26 cellular contexts compared by ENCODE assay signal in genomic region chr22:36430863-36431262, GRCh38. TPM values are rescaled to one million over a fixed set of nuclear protein-coding genes. Genes with fewer than 3 reads are reported as not detected.
A peak's percentile ranks its signal among the peaks of the same experiment; 100 is the strongest.
DNase-seq lines count a peak whose midpoint lies in the region; ATAC-seq and TF ChIP-seq lines count a peak whose summit lies in the region.
"Had no signal": no experiment of that assay in that cellular context is flagged by ENCODE, and none has a peak within 500 bp of the region (broad histone marks: within the 10 kb centered on the region; RNA-seq: fewer than 3 reads in every experiment).

No MANE protein-coding gene starts in this region.

- no peak for ATAC-seq in GM21786 (IDR thresholded peaks at IDR 0.05; ENCODE audit: unreplicated experiment)
- ATAC-seq: activated T-cell treated with anti-CD3 and anti-CD28 coated beads, Interleukin-2, amount 50 U/mL, for 72 hours; GM12878; natural killer cell had no signal

- peaks cover 28% of the 10 kb centered on the region for H3K4me1 Mint-ChIP-seq in endothelial cell (ENCODE audit: unreplicated experiment)

- H3K9me3 Mint-ChIP-seq in endothelial cell (ENCODE audit: unreplicated experiment), result no peaks in the 10 kb centered on the region
- H3K9me3 Mint-ChIP-seq: activated naive CD4-positive, alpha-beta T cell treated with anti-CD3 and anti-CD28 coated beads, Interleukin-2, amount 50 U/mL, for 24 hours; activated T-cell treated with anti-CD3 and anti-CD28 coated beads, Interleukin-2, amount 50 U/mL, for 72 hours; natural killer cell; stimulated activated naive CD8-positive, alpha-beta T cell treated with anti-CD3 and anti-CD28 coated beads, Interleukin-15, Interleukin-2, amounts not matched to agents 100 ng/mL and 50 ng/mL, for 24 hours had no signal

- TF ChIP-seq CTCF in endothelial cell (IDR thresholded peaks at IDR 0.05; ENCODE audit: unreplicated experiment), result no peak

- no peak overlapping the region for H3K27ac Mint-ChIP-seq in endothelial cell (ENCODE audit: unreplicated experiment)
- H3K27ac Mint-ChIP-seq: activated naive CD4-positive, alpha-beta T cell treated with anti-CD3 and anti-CD28 coated beads, Interleukin-2, amount 50 U/mL, for 24 hours; activated T-cell treated with anti-CD3 and anti-CD28 coated beads, Interleukin-2, amount 50 U/mL, for 72 hours; natural killer cell; progenitor cell of endocrine pancreas; stimulated activated naive CD8-positive, alpha-beta T cell treated with anti-CD3 and anti-CD28 coated beads, Interleukin-15, Interleukin-2, amounts not matched to agents 100 ng/mL and 50 ng/mL, for 24 hours had no signal

- no peaks in the 10 kb centered on the region for H3K9me3 ChIP-seq in iPS-15b (ENCODE audit: control insufficient read depth, insufficient read depth, low read length)
- H3K9me3 ChIP-seq: ascending aorta, BLaER1, colonic mucosa, tibial nerve had no signal

- no peaks in the 10 kb centered on the region for H3K27me3 ChIP-seq in iPS-15b (ENCODE audit: control insufficient read depth, insufficient read depth, low read length)
- H3K27me3 ChIP-seq: ascending aorta, BLaER1, colonic mucosa, tibial nerve had no signal

- H3K36me3 Mint-ChIP-seq in endothelial cell (ENCODE audit: low read depth, unreplicated experiment), result no peaks in the 10 kb centered on the region
- H3K36me3 Mint-ChIP-seq: activated naive CD4-positive, alpha-beta T cell treated with anti-CD3 and anti-CD28 coated beads, Interleukin-2, amount 50 U/mL, for 24 hours; natural killer cell had no signal

- no peak overlapping the region for H3K4me3 Mint-ChIP-seq in endothelial cell (ENCODE audit: unreplicated experiment)
- H3K4me3 Mint-ChIP-seq: activated naive CD4-positive, alpha-beta T cell treated with anti-CD3 and anti-CD28 coated beads, Interleukin-2, amount 50 U/mL, for 24 hours; activated T-cell treated with anti-CD3 and anti-CD28 coated beads, Interleukin-2, amount 50 U/mL, for 72 hours; natural killer cell; stimulated activated naive CD8-positive, alpha-beta T cell treated with anti-CD3 and anti-CD28 coated beads, Interleukin-15, Interleukin-2, amounts not matched to agents 100 ng/mL and 50 ng/mL, for 24 hours had no signal

- no peak overlapping the region for H3K4me3 ChIP-seq in iPS-15b (ENCODE audit: low read depth, low read length)
- H3K4me3 ChIP-seq: ascending aorta, BLaER1, colonic mucosa, GM12878, tibial nerve had no signal

- no peaks in the 10 kb centered on the region for H3K36me3 ChIP-seq in iPS-15b (ENCODE audit: control insufficient read depth, insufficient read depth, low read length)
- H3K36me3 ChIP-seq: ascending aorta, BLaER1, colonic mucosa, tibial nerve had no signal

- peak overlapping the region; percentile 24 for H3K9ac ChIP-seq in iPS-15b (ENCODE audit: low read depth, low read length)
- H3K9ac ChIP-seq: BLaER1 had no signal

- peaks cover 7% of the 10 kb centered on the region for H3K4me1 ChIP-seq in iPS-15b (ENCODE audit: control insufficient read depth, insufficient read depth, low read length)
- H3K4me1 ChIP-seq: ascending aorta had no signal

- H3K27me3 Mint-ChIP-seq in endothelial cell (ENCODE audit: unreplicated experiment), result peaks cover 2% of the 10 kb centered on the region
- H3K27me3 Mint-ChIP-seq: activated naive CD4-positive, alpha-beta T cell treated with anti-CD3 and anti-CD28 coated beads, Interleukin-2, amount 50 U/mL, for 24 hours; progenitor cell of endocrine pancreas; stimulated activated naive CD8-positive, alpha-beta T cell treated with anti-CD3 and anti-CD28 coated beads, Interleukin-15, Interleukin-2, amounts not matched to agents 100 ng/mL and 50 ng/mL, for 24 hours had no signal

- DNase-seq in NCI-H146 (lab: John Stamatoyannopoulos, UW) (peak; percentile 13), NCI-H146 treated with DMSO at 0.1 percent for 48 hours (lab: John Stamatoyannopoulos, UW; ENCODE audit: unreplicated experiment) (no peak), SHP77 treated with DMSO at 0.1 percent for 48 hours (lab: John Stamatoyannopoulos, UW) (peak; percentile 40), hepatic stellate cell (ENCODE audit: low spot score) (no peak), endothelial cell (ENCODE audit: low spot score) (no peak), SW480 (ENCODE audit: low spot score) (no peak)
- DNase-seq: activated CD4-positive, CD25-positive, alpha-beta regulatory T cell treated with anti-CD3 and anti-CD28 coated beads, Interleukin-2, amount 50 U/mL, for 72 hours; activated CD8-positive, alpha-beta memory T cell treated with anti-CD3 and anti-CD28 coated beads for 24 hours; activated T-cell treated with anti-CD3 and anti-CD28 coated beads, Interleukin-2, amount 50 U/mL, for 72 hours; colonic mucosa; H7; kidney glomerular epithelial cell; MV-4-11; natural killer cell; NCI-H2029; NCI-H524 treated with DMSO at 0.1 percent for 48 hours; T1000 had no signal

RNA-seq across cellular contexts. Expression of gene MYH9, which starts 43.1 kb away (rescaled TPM):
- 931 TPM for total RNA-seq in endothelial cell (ENCODE audit: unreplicated experiment)

RNA-seq across cellular contexts. Expression of gene TXN2, which starts 50.6 kb away (rescaled TPM):
- total RNA-seq in endothelial cell (ENCODE audit: unreplicated experiment), result 67.3 TPM

Comparison
In these comparisons a context has a peak if more than half of its experiments do, and no peak if none do; other contexts are left out.
1. DNase-seq: peak in NCI-H146 (single experiment) and SHP77 treated with DMSO at 0.1 percent for 48 hours (single experiment); none in NCI-H146 treated with DMSO at 0.1 percent for 48 hours (single experiment), hepatic stellate cell (single experiment), endothelial cell (single experiment) and SW480 (single experiment).